Comparison of ENCODE assay signal across 18 cellular contexts in genomic region chr16:75224683-75225082, GRCh38. TPM values are rescaled to one million over a fixed set of nuclear protein-coding genes. Genes with fewer than 3 reads are reported as not detected.
DNase-seq lines count a peak whose midpoint lies in the region; ATAC-seq, FAIRE-seq and TF ChIP-seq lines count a peak whose summit lies in the region.
"Had no signal": no experiment of that assay in that cellular context is flagged by ENCODE, and none has a peak within 500 bp of the region (broad histone marks: within the 10 kb centered on the region; RNA-seq: fewer than 3 reads in every experiment).

No MANE protein-coding gene starts in this region.

- intact Hi-C loops in heart left ventricle (cut with DNase I) (loop anchor here in 9 of 10 donors (1.0 to 2.0 kb wide), 3 partner anchors 17 to 18 kb away; partner anchors contain the start of gene CTRB2 (in 8 of the 9)), Right ventricle myocardium superior (cut with DNase I) (loop anchor here (2.0 kb wide), 1 partner anchor 18 kb away; the partner anchor contains the start of gene CTRB2), pancreas (cut with DNase I) (loop anchor here in 1 of 3 donors (2.0 kb wide), 1 partner anchor 18 kb away; the partner anchor contains the start of gene CTRB2)

- H3K9me3 Mint-ChIP-seq in immature natural killer cell: no peaks in the 10 kb centered on the region

- DNase-seq in heart left ventricle: peak in 1 of 5 donors; percentile 10
- no peak for DNase-seq in Right ventricle myocardium superior
- DNase-seq in RWPE2 (ENCODE audit: low spot score): peak; percentile 62
- DNase-seq in pancreas: peak in 5 of 6 donors; percentile 56 to 90 (median 72)
- no peak for DNase-seq in immature natural killer cell
- DNase-seq in NCI-H510A treated with DMSO at 0.1 percent for 48 hours (lab: John Stamatoyannopoulos, UW): no peak
- DNase-seq: AML-193, Caco-2, DMS79 treated with DMSO at 0.1 percent for 48 hours, KBM-7, NCI-H1092, NCI-H1694, NCI-H2107, SHP77 treated with DMSO at 0.1 percent for 48 hours had no signal

- peaks cover 4 to 10% of the 10 kb centered on the region in 2 donors for H3K4me1 Mint-ChIP-seq in immature natural killer cell

- FAIRE-seq in pancreas (lab: Jason Lieb, UNC): no peak
- FAIRE-seq: G401.6, GM12891 had no signal

- H3K9me3 ChIP-seq in heart left ventricle (no peaks in the 10 kb centered on the region), RWPE2 (ENCODE audit: severe bottlenecking) (no peaks in the 10 kb centered on the region), pancreas (no peaks in the 10 kb centered on the region)
- H3K9me3 ChIP-seq: Caco-2 had no signal

- no peak overlapping the region for H3K27ac Mint-ChIP-seq in immature natural killer cell

- H3K27me3 ChIP-seq in heart left ventricle: peaks cover 0 to 8% (median 0%) of the 10 kb centered on the region in 9 donors
- no peaks in the 10 kb centered on the region for H3K27me3 ChIP-seq in RWPE2 (ENCODE audit: insufficient read depth, poor library complexity, severe bottlenecking)
- no peaks in the 10 kb centered on the region for H3K27me3 ChIP-seq in pancreas

- ATAC-seq in heart left ventricle (peak in 3 of 4 donors; percentile 3 to 5 (median 5)), Right ventricle myocardium superior (ENCODE audit: poor library complexity) (no peak), RWPE2 (ENCODE audit: low read depth) (peak; percentile 8), esophagus mucosa (peak; percentile 8), pancreas (peak in 1 of 4 donors; percentile 0), GM21619 (IDR thresholded peaks at IDR 0.05; ENCODE audit: unreplicated experiment) (no peak)

- TF ChIP-seq CTCF in heart left ventricle (IDR thresholded peaks at IDR 0.05) (no peak), RWPE2 (IDR thresholded peaks at IDR 0.05; ENCODE audit: poor library complexity, severe bottlenecking) (no peak), pancreas (IDR thresholded peaks at IDR 0.05) (no peak)

- 69 to 93% (median 80%) methylated on average over 8 to 15 of the region's 15 CpGs for WGBS in heart left ventricle, 4 donors
- WGBS in pancreas, 2 donors: 26 to 36% methylated on average over 15 of the region's 15 CpGs

- no peak overlapping the region for H3K4me3 Mint-ChIP-seq in immature natural killer cell

- H3K36me3 Mint-ChIP-seq in immature natural killer cell: no peaks in the 10 kb centered on the region

- H3K36me3 ChIP-seq in heart left ventricle (peaks cover 0 to 24% (median 18%) of the 10 kb centered on the region in 9 donors), RWPE2 (ENCODE audit: low read depth) (peaks cover 16% of the 10 kb centered on the region), pancreas (peaks cover 0 to 27% (median 0%) of the 10 kb centered on the region in 3 donors)

- H3K27ac ChIP-seq in heart left ventricle (no peak overlapping the region), RWPE2 (ENCODE audit: poor library complexity, severe bottlenecking) (no peak overlapping the region), pancreas (peak overlapping the region; percentile 66 to 93 (median 82))

- no peak for TF ChIP-seq POLR2A in heart left ventricle (IDR thresholded peaks at IDR 0.05)

- H3K4me3 ChIP-seq in heart left ventricle: no peak overlapping the region
- H3K4me3 ChIP-seq in RWPE2 (ENCODE audit: severe bottlenecking): no peak overlapping the region
- peak overlapping the region; percentile 12 to 59 (median 46) for H3K4me3 ChIP-seq in pancreas

- peaks cover 0 to 18% (median under 1%) of the 10 kb centered on the region in 12 donors for H3K4me1 ChIP-seq in heart left ventricle
- H3K4me1 ChIP-seq in RWPE2 (ENCODE audit: insufficient read depth, poor library complexity, severe bottlenecking): no peaks in the 10 kb centered on the region
- H3K4me1 ChIP-seq in pancreas: no peaks in the 10 kb centered on the region

- H3K27me3 Mint-ChIP-seq in immature natural killer cell (ENCODE audit: low read depth in 3 of 3): peaks cover 3 to 6% (median 4%) of the 10 kb centered on the region in 3 donors

RNA-seq across cellular contexts. Expression of gene CTRB1, which starts 5.9 kb away (rescaled TPM):
- total RNA-seq in heart left ventricle (1 to 10 TPM in 5 of 9 donors, not detected in 4; 2.0 to 3.7 (median 3.0) TPM), Right ventricle myocardium superior (not detected), esophagus mucosa (0.44 TPM), pancreas (over 10,000 TPM; 14,339 to 37,242 (median 26,937) TPM)
- polyA plus RNA-seq in heart left ventricle (under 1 TPM in 1 of 2 donors, not detected in 1; 0.64 TPM), pancreas (over 10,000 TPM; 23,150 to 29,718 TPM), immature natural killer cell (not detected)
- total RNA-seq: Caco-2 had no signal

RNA-seq across cellular contexts. Expression of gene CTRB2, which starts 17.7 kb away (rescaled TPM):
- total RNA-seq in heart left ventricle: 1 to 10 TPM in 4 of 9 donors, under 1 TPM in 1, not detected in 4; 0.98 to 3.7 (median 2.8) TPM
- under 1 TPM in 1 of 2 donors, not detected in 1; 0.51 TPM for polyA plus RNA-seq in heart left ventricle
- not detected for total RNA-seq in Right ventricle myocardium superior
- not detected for total RNA-seq in esophagus mucosa
- total RNA-seq in pancreas: over 10,000 TPM; 36,685 to 57,899 (median 39,778) TPM
- over 10,000 TPM; 20,002 to 30,463 TPM for polyA plus RNA-seq in pancreas
- polyA plus RNA-seq in immature natural killer cell: not detected
- total RNA-seq: Caco-2 had no signal

RNA-seq across cellular contexts. Expression of gene BCAR1, which starts 26.7 kb away (rescaled TPM):
- total RNA-seq in heart left ventricle (100 to 1,000 TPM in 1 of 9 donors, 10 to 100 TPM in 8; 51.4 to 129 (median 72.0) TPM), Right ventricle myocardium superior (75.4 TPM), esophagus mucosa (33.0 TPM), pancreas (10 to 100 TPM; 30.1 to 56.9 (median 40.4) TPM)
- polyA plus RNA-seq in heart left ventricle (10 to 100 TPM; 54.2 to 89.2 TPM), pancreas (10 to 100 TPM; 60.1 to 66.7 TPM), immature natural killer cell (not detected)

Comparison
In these comparisons a context has a peak if more than half of its experiments do, and no peak if none do; other contexts are left out.
1. ATAC-seq: peak in heart left ventricle (3 of 4), RWPE2 (single experiment) and esophagus mucosa (single experiment); none in Right ventricle myocardium superior (single experiment) and GM21619 (single experiment).
2. DNase-seq: peak in RWPE2 (single experiment) and pancreas (5 of 6); none in Right ventricle myocardium superior (single experiment), immature natural killer cell (0 of 3) and NCI-H510A treated with DMSO at 0.1 percent for 48 hours (single experiment).
3. H3K27ac ChIP-seq: peak in pancreas (4 of 4); none in heart left ventricle (0 of 12) and RWPE2 (single experiment).
4. H3K4me3 ChIP-seq: peak in pancreas (4 of 4); none in heart left ventricle (0 of 12) and RWPE2 (single experiment).
5. RNA of gene CTRB1, which starts 5.9 kb away (total RNA-seq): 14,339 to 37,242 TPM in pancreas; 2.0 to 3.7 TPM in heart left ventricle, 0.44 TPM in esophagus mucosa (single experiment) and not detected in Right ventricle myocardium superior (single experiment); every median in the first group is over 1,000 times any median in the second.
6. RNA of gene CTRB2, which starts 17.7 kb away (total RNA-seq): 36,685 to 57,899 TPM in pancreas; 0.98 to 3.7 TPM in heart left ventricle, not detected in Right ventricle myocardium superior (single experiment) and not detected in esophagus mucosa (single experiment); every median in the first group is over 1,000 times any median in the second.